Comparison of ENCODE assay signal across 15 cellular contexts in genomic region chr17:37732313-37732712, GRCh38. TPM values are rescaled to one million over a fixed set of nuclear protein-coding genes. Genes with fewer than 3 reads are reported as not detected.
A peak's percentile ranks its signal among the peaks of the same experiment; 100 is the strongest.
DNase-seq lines count a peak whose midpoint lies in the region; TF ChIP-seq lines count a peak whose summit lies in the region.
"Had no signal": no experiment of that assay in that cellular context is flagged by ENCODE, and none has a peak within 500 bp of the region (broad histone marks: within the 10 kb centered on the region; RNA-seq: fewer than 3 reads in every experiment).

No MANE protein-coding gene starts in this region.

- H3K4me2 ChIP-seq in BLaER1 (peak overlapping the region; percentile 23; the same call in 1 of the 2 replicates), mesenchymal stem cell (ENCODE audit: low read length, poor library complexity, severe bottlenecking) (no peak overlapping the region)
- peak overlapping the region in 6 of 11 experiments; percentile 10 to 32 (median 22); a peak in 4 of 22 replicates for H3K4me2 ChIP-seq in BLaER1 treated with 17β-estradiol and CSF1 and Interleukin-3, amounts not matched to agents 10 nM and 100 nM

- H4K8ac ChIP-seq in mesenchymal stem cell (ENCODE audit: low read length), result no peak overlapping the region

- no peak overlapping the region for H3K14ac ChIP-seq in mesenchymal stem cell (ENCODE audit: low read length in 2 of 2)

- no peak overlapping the region for H3K18ac ChIP-seq in mesenchymal stem cell (ENCODE audit: low read depth in 1 of 2, low read length in 2 of 2)

- H2BK12ac ChIP-seq in mesenchymal stem cell (ENCODE audit: low read length in 2 of 2), result no peak overlapping the region

- no peak overlapping the region for H3K23ac ChIP-seq in mesenchymal stem cell (ENCODE audit: low read length in 2 of 2)

- H3K27me3 ChIP-seq in BLaER1, result no peaks in the 10 kb centered on the region
- peaks cover 0 to 5% (median 0%) of the 10 kb centered on the region in 11 experiments; a peak in 3 of 22 replicates for H3K27me3 ChIP-seq in BLaER1 treated with 17β-estradiol and CSF1 and Interleukin-3, amounts not matched to agents 10 nM and 100 nM
- H3K27me3 ChIP-seq in mesenchymal stem cell (ENCODE audit: control insufficient read depth in 1 of 2, insufficient read depth in 1 of 2, low read length in 2 of 2), result peaks cover 0 to 75% of the 10 kb centered on the region in 2 experiments

- H3K79me1 ChIP-seq in mesenchymal stem cell (replicated peaks; ENCODE audit: low read length, poor library complexity, severe bottlenecking), result no peaks in the 10 kb centered on the region

- WGBS in mesenchymal stem cell, result 81% methylated on average over 4 of the region's 4 CpGs

- H3K36me3 ChIP-seq in BLaER1, result no peaks in the 10 kb centered on the region
- no peaks in the 10 kb centered on the region for H3K36me3 ChIP-seq in BLaER1 treated with 17β-estradiol and CSF1 and Interleukin-3, amounts not matched to agents 10 nM and 100 nM
- peaks cover 0 to 73% of the 10 kb centered on the region in 2 experiments for H3K36me3 ChIP-seq in mesenchymal stem cell (ENCODE audit: control insufficient read depth in 1 of 2, insufficient read depth in 2 of 2, low read depth in 1 of 2, low read length in 2 of 2)
- H3K36me3 ChIP-seq: BE2C had no signal

- H2BK120ac ChIP-seq in mesenchymal stem cell (ENCODE audit: low read depth, low read length), result no peak overlapping the region

- no peaks in the 10 kb centered on the region for H4K20me1 ChIP-seq in BLaER1
- H4K20me1 ChIP-seq in BLaER1 treated with 17β-estradiol and CSF1 and Interleukin-3, amounts not matched to agents 10 nM and 100 nM, result no peaks in the 10 kb centered on the region

- no peaks in the 10 kb centered on the region for H3K27me3 Mint-ChIP-seq in progenitor cell of endocrine pancreas

- DNase-seq in mesenchymal stem cell, result no peak
- no peak for DNase-seq in progenitor cell of endocrine pancreas (ENCODE audit: low spot score, unreplicated experiment)
- no peak for DNase-seq in midbrain (lab: John Stamatoyannopoulos, UW)
- no peak for DNase-seq in activated effector memory CD4-positive, alpha-beta T cell treated with Interleukin-2 at 50 U/mL for 16 hours
- DNase-seq: ACHN; BE2C; CD4-positive, alpha-beta memory T cell; DMS79 treated with DMSO at 0.1 percent for 48 hours; H9 had no signal

- no peak overlapping the region for H2AFZ ChIP-seq in mesenchymal stem cell (ENCODE audit: low read depth, low read length)

- H3K4me1 ChIP-seq in BLaER1 (peaks cover 7% of the 10 kb centered on the region), mesenchymal stem cell (ENCODE audit: control insufficient read depth, insufficient read depth, low read depth, low read length) (peaks cover 40% of the 10 kb centered on the region)
- H3K4me1 ChIP-seq in BLaER1 treated with 17β-estradiol and CSF1 and Interleukin-3, amounts not matched to agents 10 nM and 100 nM, result peaks cover 0 to 7% (median 0%) of the 10 kb centered on the region in 10 experiments; a peak in 5 of 20 replicates
- H3K4me1 ChIP-seq: BE2C had no signal

- H3K9ac ChIP-seq in BLaER1 (no peak overlapping the region), mesenchymal stem cell (ENCODE audit: low read length) (no peak overlapping the region)
- H3K9ac ChIP-seq in BLaER1 treated with 17β-estradiol and CSF1 and Interleukin-3, amounts not matched to agents 10 nM and 100 nM, result 0 out of 22 replicates have a peak overlapping the region, but pooled peaks of 1 of the 11 experiments have one; percentile 31

- no peak for TF ChIP-seq CTCF in progenitor cell of endocrine pancreas (IDR thresholded peaks at IDR 0.05; ENCODE audit: unreplicated experiment)

- H3K4me3 Mint-ChIP-seq in progenitor cell of endocrine pancreas (ENCODE audit: low read depth), result no peak overlapping the region
- H3K4me3 Mint-ChIP-seq: CD4-positive, alpha-beta memory T cell; H9; IgD-negative memory B cell had no signal

- H3K4ac ChIP-seq in mesenchymal stem cell (ENCODE audit: low read depth in 1 of 2, low read length in 2 of 2), result no peak overlapping the region

- no peak overlapping the region for H3K27ac ChIP-seq in BLaER1
- H3K27ac ChIP-seq in BLaER1 treated with 17β-estradiol and CSF1 and Interleukin-3, amounts not matched to agents 10 nM and 100 nM, result no peak overlapping the region
- peak overlapping the region; percentile 49 for H3K27ac ChIP-seq in mesenchymal stem cell (ENCODE audit: low read length, poor library complexity, severe bottlenecking)

- H4K91ac ChIP-seq in mesenchymal stem cell (ENCODE audit: low read length), result no peak overlapping the region

- H2BK5ac ChIP-seq in mesenchymal stem cell (ENCODE audit: low read depth, low read length, poor library complexity, severe bottlenecking), result no peak overlapping the region

- H2AK5ac ChIP-seq in mesenchymal stem cell (ENCODE audit: low read length, severe bottlenecking), result no peak overlapping the region

- H3K27ac Mint-ChIP-seq in progenitor cell of endocrine pancreas, result peak overlapping the region; percentile 91
- H3K27ac Mint-ChIP-seq: CD4-positive, alpha-beta memory T cell; H9; IgD-negative memory B cell had no signal

- peaks cover 53% of the 10 kb centered on the region for H3K36me3 Mint-ChIP-seq in progenitor cell of endocrine pancreas (ENCODE audit: insufficient read depth)
- H3K36me3 Mint-ChIP-seq: CD14-positive monocyte; CD4-positive, alpha-beta memory T cell; IgD-negative memory B cell had no signal

- no peaks in the 10 kb centered on the region for H3K9me3 Mint-ChIP-seq in progenitor cell of endocrine pancreas (ENCODE audit: low read depth)
- H3K9me3 Mint-ChIP-seq: CD4-positive, alpha-beta memory T cell; H9 had no signal

- H3K4me1 Mint-ChIP-seq in progenitor cell of endocrine pancreas (ENCODE audit: low read depth), result peaks cover 26% of the 10 kb centered on the region
- H3K4me1 Mint-ChIP-seq: CD14-positive monocyte; CD4-positive, alpha-beta memory T cell; IgD-negative memory B cell had no signal

- no peak overlapping the region for H2BK15ac ChIP-seq in mesenchymal stem cell (ENCODE audit: low read depth, poor library complexity, severe bottlenecking)

- H3K4me3 ChIP-seq in BLaER1, result no peak overlapping the region
- no peak overlapping the region for H3K4me3 ChIP-seq in BLaER1 treated with 17β-estradiol and CSF1 and Interleukin-3, amounts not matched to agents 10 nM and 100 nM
- no peak overlapping the region for H3K4me3 ChIP-seq in mesenchymal stem cell (ENCODE audit: insufficient read depth in 1 of 2, low read depth in 1 of 2, low read length in 2 of 2)
- H3K4me3 ChIP-seq: GM12878 had no signal

- H3K9me3 ChIP-seq in BLaER1, result no peaks in the 10 kb centered on the region
- H3K9me3 ChIP-seq in BLaER1 treated with 17β-estradiol and CSF1 and Interleukin-3, amounts not matched to agents 10 nM and 100 nM (replicated peaks in 1 of 11), result no peaks in the 10 kb centered on the region
- H3K9me3 ChIP-seq in mesenchymal stem cell (ENCODE audit: control insufficient read depth, low read length), result no peaks in the 10 kb centered on the region
- H3K9me3 ChIP-seq: BE2C had no signal

RNA-seq across cellular contexts. Expression of gene HNF1B, which starts 12.5 kb away (rescaled TPM):
- 0.03 TPM for polyA plus RNA-seq in mesenchymal stem cell (2013, experiment 1 of 2)
- polyA plus RNA-seq in mesenchymal stem cell (2013, experiment 2 of 2), result 0.03 TPM
- 96.9 and 99.1 TPM in 2 replicates for total RNA-seq in progenitor cell of endocrine pancreas
- total RNA-seq: CD4-positive, alpha-beta memory T cell; G401; H9 had no signal
- polyA plus RNA-seq: CD14-positive monocyte; CD4-positive, alpha-beta memory T cell; IgD-negative memory B cell had no signal
